ENCODE assay signal across 10 cellular contexts in genomic region chr22:43239956-43240355, GRCh38.
"Had no signal": no experiment of that assay in that cellular context is flagged by ENCODE, and none has a peak within 500 bp of the region (broad histone marks: within the 10 kb centered on the region; RNA-seq: fewer than 3 reads in every experiment).

No MANE protein-coding gene starts in this region.

- H3K27ac ChIP-seq: GM23248, HL-60 had no signal

- ATAC-seq: HepG2, K562 had no signal

- H2AFZ ChIP-seq: GM23248 had no signal

- H3K4me3 ChIP-seq: GM23248, K562 had no signal

- FAIRE-seq: H54, HepG2, K562 had no signal

- DNase-seq: GM23248, GOT3, H9, HCEC 1CT, HFFc6, KG1 had no signal

- H3K9ac ChIP-seq: GM23248 had no signal
